In the genomic region with DNA sequence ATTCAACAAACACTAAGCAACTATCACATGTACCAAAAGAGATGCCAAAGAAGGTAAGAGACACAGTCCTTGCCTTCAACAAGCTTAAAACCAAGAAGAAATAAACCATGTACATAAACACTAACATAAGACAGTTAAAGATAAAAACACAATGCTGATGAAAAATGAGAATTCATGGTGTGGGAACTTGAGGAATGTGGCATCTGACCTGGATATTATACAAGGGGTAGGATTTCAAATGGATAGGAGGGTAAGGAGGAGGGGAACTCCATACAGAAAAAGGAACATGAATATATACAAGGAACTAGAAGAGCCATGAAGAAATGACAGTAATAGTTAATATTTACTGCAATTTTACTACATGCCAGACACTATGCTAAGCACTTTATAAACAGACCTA, we compare ENCODE assay signal across 19 cellular contexts.
"Had no signal": no experiment of that assay in that cellular context is flagged by ENCODE, and none has a peak within 500 bp of the region (broad histone marks: within the 10 kb centered on the region; RNA-seq: fewer than 3 reads in every experiment).

No MANE protein-coding gene starts in this region.

- H3K4me1 ChIP-seq: heart left ventricle, spleen, tibial nerve had no signal

- ATAC-seq: activated CD8-positive, alpha-beta memory T cell treated with anti-CD3 and anti-CD28 coated beads, Interleukin-2, amount 10 ng/mL, durations not matched to agents 7 days and 5 days; heart left ventricle; naive thymus-derived CD4-positive, alpha-beta T cell; right cardiac atrium; stimulated activated memory B cell treated with anti-CD40 and anti-IgM and Interleukin-4, amounts not matched to agents 10 μg/mL and 1 μg/mL and 100 μg/mL, for 72 hours had no signal

- H3K27me3 ChIP-seq: heart left ventricle, neutrophil, spleen, tibial nerve had no signal

- H3K9me3 ChIP-seq: heart left ventricle, neutrophil, spleen, tibial nerve had no signal

- DNase-seq: activated CD4-positive, alpha-beta T cell treated with anti-CD3 and anti-CD28 coated beads for 1 hour; activated CD4-positive, alpha-beta T cell treated with anti-CD3 and anti-CD28 coated beads, Interleukin-2, amount 50 U/mL, for 48 hours; activated CD8-positive, alpha-beta memory T cell treated with anti-CD3 and anti-CD28 coated beads, Interleukin-2, amount 10 ng/mL, durations not matched to agents 7 days and 5 days; activated gamma-delta T cell; activated naive CD8-positive, alpha-beta T cell treated with anti-CD3 and anti-CD28 coated beads for 36 hours; activated T-cell treated with anti-CD3 and anti-CD28 coated beads, Interleukin-2, amount 50 U/mL, for 24 hours; caudate nucleus; effector memory CD4-positive, alpha-beta T cell; heart left ventricle; naive thymus-derived CD4-positive, alpha-beta T cell; right cardiac atrium; SIG-M5; spleen; stimulated activated CD4-positive, alpha-beta T cell treated with anti-CD3 and anti-CD28 coated beads, Interleukin-1b, Interleukin-23, amount 100 ng/mL, for 48 hours had no signal

- H3K27ac ChIP-seq: coronary artery, epithelial cell of prostate, heart left ventricle, neutrophil, spleen, tibial nerve had no signal

- H3K36me3 ChIP-seq: neutrophil had no signal

- H3K4me3 ChIP-seq: coronary artery, heart left ventricle, spleen, tibial nerve had no signal
